9 cellular contexts compared by ENCODE assay signal in genomic region chr14:54175298-54175942, GRCh38.
DNase-seq lines count a peak whose midpoint lies in the region; ATAC-seq and TF ChIP-seq lines count a peak whose summit lies in the region.
"Had no signal": no experiment of that assay in that cellular context is flagged by ENCODE, and none has a peak within 500 bp of the region (broad histone marks: within the 10 kb centered on the region; RNA-seq: fewer than 3 reads in every experiment).

No MANE protein-coding gene starts in this region.

- intact Hi-C loops in Right ventricle myocardium superior (cut with DNase I), result loop anchor here (5.0 to 10.0 kb wide), 2 partner anchors 221 to 638 kb away; partner anchors contain the start of gene BMP4

- H3K4me1 Mint-ChIP-seq in activated naive CD4-positive, alpha-beta T cell treated with anti-CD3 and anti-CD28 coated beads, Interleukin-2, amount 10 ng/mL, durations not matched to agents 7 days and 5 days, result peaks cover 8% of the 10 kb centered on the region
- H3K4me1 Mint-ChIP-seq in progenitor cell of endocrine pancreas (ENCODE audit: low read depth), result peaks cover 16% of the 10 kb centered on the region
- H3K4me1 Mint-ChIP-seq: central memory CD8-positive, alpha-beta T cell had no signal

- no peaks in the 10 kb centered on the region for H3K9me3 Mint-ChIP-seq in activated naive CD4-positive, alpha-beta T cell treated with anti-CD3 and anti-CD28 coated beads, Interleukin-2, amount 10 ng/mL, durations not matched to agents 7 days and 5 days
- H3K9me3 Mint-ChIP-seq in progenitor cell of endocrine pancreas (ENCODE audit: low read depth), result no peaks in the 10 kb centered on the region
- H3K9me3 Mint-ChIP-seq: central memory CD8-positive, alpha-beta T cell had no signal

- H3K9me3 ChIP-seq in DND-41 (ENCODE audit: insufficient read depth, low read length, severe bottlenecking), result no peaks in the 10 kb centered on the region

- ATAC-seq in DND-41 (ENCODE audit: insufficient read depth, low read depth), result peak; percentile 43
- peak; percentile 81 for ATAC-seq in Right ventricle myocardium superior (ENCODE audit: poor library complexity)
- no peak for ATAC-seq in GM19455 (IDR thresholded peaks at IDR 0.05; ENCODE audit: unreplicated experiment)
- ATAC-seq in GM18873 (IDR thresholded peaks at IDR 0.05; ENCODE audit: low FRiP score, unreplicated experiment), result no peak

- H3K27ac Mint-ChIP-seq in activated naive CD4-positive, alpha-beta T cell treated with anti-CD3 and anti-CD28 coated beads, Interleukin-2, amount 10 ng/mL, durations not matched to agents 7 days and 5 days, result no peak overlapping the region
- H3K27ac Mint-ChIP-seq in progenitor cell of endocrine pancreas, result no peak overlapping the region

- H3K36me3 Mint-ChIP-seq in activated naive CD4-positive, alpha-beta T cell treated with anti-CD3 and anti-CD28 coated beads, Interleukin-2, amount 10 ng/mL, durations not matched to agents 7 days and 5 days, result no peaks in the 10 kb centered on the region
- H3K36me3 Mint-ChIP-seq in progenitor cell of endocrine pancreas (ENCODE audit: insufficient read depth), result no peaks in the 10 kb centered on the region

- H3K9ac ChIP-seq in DND-41 (ENCODE audit: low read depth, low read length), result no peak overlapping the region

- TF ChIP-seq CTCF in DND-41 (IDR thresholded peaks at IDR 0.05; ENCODE audit: borderline replicate concordance, extremely low read depth, low read length, poor library complexity, severe bottlenecking) (peak; percentile 93), progenitor cell of endocrine pancreas (IDR thresholded peaks at IDR 0.05; ENCODE audit: unreplicated experiment) (peak; percentile 88)

- no peak overlapping the region for H3K27ac ChIP-seq in DND-41 (ENCODE audit: low read length)

- DNase-seq in DND-41 (peak; percentile 75), HT-29 (ENCODE audit: low spot score) (peak; percentile 96), NOMO-1 treated with DMSO at 0.1 percent for 48 hours (lab: John Stamatoyannopoulos, UW; ENCODE audit: unreplicated experiment) (peak; percentile 63), Right ventricle myocardium superior (no peak), progenitor cell of endocrine pancreas (ENCODE audit: low spot score, unreplicated experiment) (peak; percentile 53)
- DNase-seq in activated naive CD4-positive, alpha-beta T cell treated with anti-CD3 and anti-CD28 coated beads, Interleukin-2, amount 10 ng/mL, durations not matched to agents 7 days and 5 days, result peak; percentile 61

- H2AFZ ChIP-seq in DND-41 (ENCODE audit: low read depth, low read length), result no peak overlapping the region

- peaks cover 27% of the 10 kb centered on the region for H3K27me3 Mint-ChIP-seq in activated naive CD4-positive, alpha-beta T cell treated with anti-CD3 and anti-CD28 coated beads, Interleukin-2, amount 10 ng/mL, durations not matched to agents 7 days and 5 days
- peaks cover 28% of the 10 kb centered on the region for H3K27me3 Mint-ChIP-seq in progenitor cell of endocrine pancreas

- H4K20me1 ChIP-seq in DND-41 (ENCODE audit: insufficient read depth, low read length), result peaks cover 2% of the 10 kb centered on the region; the same call in 1 of the 2 replicates

- no peak overlapping the region for H3K4me2 ChIP-seq in DND-41 (ENCODE audit: insufficient read depth, low read length)

- H3K27me3 ChIP-seq in DND-41 (ENCODE audit: insufficient read depth, low read length, poor library complexity), result peaks cover 4% of the 10 kb centered on the region

- peaks cover 51% of the 10 kb centered on the region for H3K4me1 ChIP-seq in DND-41 (ENCODE audit: insufficient read depth, low read length)

- CTCF ChIA-PET in activated naive CD4-positive, alpha-beta T cell treated with anti-CD3 and anti-CD28 coated beads, Interleukin-2, amount 10 ng/mL, durations not matched to agents 7 days and 5 days (lab: Charles Lee), result interaction anchor here (0.6 to 3.4 kb wide), 9 partner anchors 8 to 1755 kb away, joined by 3 to 12 read pairs (median 3); no protein-coding TSS in a partner anchor

- no peak overlapping the region for H3K4me3 Mint-ChIP-seq in activated naive CD4-positive, alpha-beta T cell treated with anti-CD3 and anti-CD28 coated beads, Interleukin-2, amount 10 ng/mL, durations not matched to agents 7 days and 5 days
- no peak overlapping the region for H3K4me3 Mint-ChIP-seq in progenitor cell of endocrine pancreas (ENCODE audit: low read depth)
- H3K4me3 Mint-ChIP-seq: central memory CD8-positive, alpha-beta T cell had no signal

- no peak overlapping the region for H3K4me3 ChIP-seq in DND-41 (ENCODE audit: low read depth in 1 of 2, low read length in 2 of 2)

- H3K36me3 ChIP-seq in DND-41 (ENCODE audit: insufficient read depth, low read length), result no peaks in the 10 kb centered on the region

- no peaks in the 10 kb centered on the region for H3K79me2 ChIP-seq in DND-41 (ENCODE audit: insufficient read depth, low read length)

Comparison
In these comparisons a context has a peak if more than half of its experiments do, and no peak if none do; other contexts are left out.
1. ATAC-seq: peak in DND-41 (single experiment) and Right ventricle myocardium superior (single experiment); none in GM19455 (single experiment) and GM18873 (single experiment).